In the genomic region with DNA sequence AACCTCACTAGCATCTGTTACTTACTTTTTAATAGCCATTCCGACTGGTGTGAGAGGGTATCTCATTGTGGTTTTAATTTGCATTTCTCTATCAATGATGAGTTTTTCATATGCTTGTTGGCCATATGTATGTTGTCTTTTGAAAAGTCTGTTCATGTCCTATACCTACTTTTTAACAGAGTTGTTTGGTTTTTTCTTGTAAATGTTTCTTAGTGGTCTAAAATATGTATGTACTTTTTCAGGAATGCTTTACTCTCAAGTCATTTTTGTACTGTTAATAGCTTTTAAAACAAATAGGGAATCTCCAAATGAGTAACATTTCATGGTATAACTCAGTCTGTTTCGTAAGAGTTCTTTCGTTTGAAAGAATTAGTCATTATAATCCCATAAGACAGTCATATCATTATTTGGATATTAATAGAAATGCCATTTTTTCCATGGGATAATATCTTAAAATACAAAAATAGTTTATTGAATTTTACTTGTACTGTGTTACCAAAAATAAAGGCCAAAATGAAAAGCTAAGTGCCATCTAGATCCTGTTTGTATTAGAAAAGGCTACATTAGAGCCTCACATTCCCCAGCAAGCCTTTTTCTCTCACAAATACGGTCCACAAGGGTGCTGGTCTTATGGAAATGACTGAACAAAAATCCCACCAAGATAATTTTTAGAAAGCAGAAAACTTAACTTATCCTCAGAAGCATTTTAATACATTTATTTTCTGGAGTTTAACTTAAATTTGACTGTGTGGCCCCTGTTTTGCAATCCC, we compare ENCODE assay signal across 1 cellular context.
TF ChIP-seq lines count a peak whose summit lies in the region.

No MANE protein-coding gene starts in this region.

TF ChIP-seq in GM12878, 131 proteins besides CTCF, POLR2A, EP300 and RAD21 (continued from another document and continues in another):
- TF ChIP-seq, protein P1, sequence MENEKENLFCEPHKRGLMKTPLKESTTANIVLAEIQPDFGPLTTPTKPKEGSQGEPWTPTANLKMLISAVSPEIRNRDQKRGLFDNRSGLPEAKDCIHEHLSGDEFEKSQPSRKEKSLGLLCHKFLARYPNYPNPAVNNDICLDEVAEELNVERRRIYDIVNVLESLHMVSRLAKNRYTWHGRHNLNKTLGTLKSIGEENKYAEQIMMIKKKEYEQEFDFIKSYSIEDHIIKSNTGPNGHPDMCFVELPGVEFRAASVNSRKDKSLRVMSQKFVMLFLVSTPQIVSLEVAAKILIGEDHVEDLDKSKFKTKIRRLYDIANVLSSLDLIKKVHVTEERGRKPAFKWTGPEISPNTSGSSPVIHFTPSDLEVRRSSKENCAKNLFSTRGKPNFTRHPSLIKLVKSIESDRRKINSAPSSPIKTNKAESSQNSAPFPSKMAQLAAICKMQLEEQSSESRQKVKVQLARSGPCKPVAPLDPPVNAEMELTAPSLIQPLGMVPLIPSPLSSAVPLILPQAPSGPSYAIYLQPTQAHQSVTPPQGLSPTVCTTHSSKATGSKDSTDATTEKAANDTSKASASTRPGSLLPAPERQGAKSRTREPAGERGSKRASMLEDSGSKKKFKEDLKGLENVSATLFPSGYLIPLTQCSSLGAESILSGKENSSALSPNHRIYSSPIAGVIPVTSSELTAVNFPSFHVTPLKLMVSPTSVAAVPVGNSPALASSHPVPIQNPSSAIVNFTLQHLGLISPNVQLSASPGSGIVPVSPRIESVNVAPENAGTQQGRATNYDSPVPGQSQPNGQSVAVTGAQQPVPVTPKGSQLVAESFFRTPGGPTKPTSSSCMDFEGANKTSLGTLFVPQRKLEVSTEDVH (IDR thresholded peaks at IDR 0.05; ENCODE audit: low read depth, partially characterized antibody) = no peak
- TF ChIP-seq KDM1A (IDR thresholded peaks at IDR 0.05; ENCODE audit: borderline replicate concordance) (no peak), SREBF2 (IDR thresholded peaks at IDR 0.05; ENCODE audit: low read length) (no peak), SMC3 (IDR thresholded peaks at IDR 0.05; ENCODE audit: borderline replicate concordance, low read length) (no peak), NRF1 (conservative IDR thresholded peaks at IDR 0.05; ENCODE audit: low read depth, low read length) (no peak), EZH2 (IDR thresholded peaks at IDR 0.05; ENCODE audit: borderline replicate concordance, control insufficient read depth, low read depth, low read length) (no peak), BMI1 (IDR thresholded peaks at IDR 0.05; ENCODE audit: borderline replicate concordance) (peak; percentile 91), NFYA (IDR thresholded peaks at IDR 0.05; ENCODE audit: borderline replicate concordance, low read depth, low read length) (no peak), MTA3 (IDR thresholded peaks at IDR 0.05; ENCODE audit: borderline replicate concordance, low read length) (peak; percentile 100), MXI1 (IDR thresholded peaks at IDR 0.05; ENCODE audit: low read depth, low read length) (no peak), HDAC2 (IDR thresholded peaks at IDR 0.05) (no peak), SREBF1 (IDR thresholded peaks at IDR 0.05; ENCODE audit: low read length) (no peak), MYC (IDR thresholded peaks at IDR 0.05; ENCODE audit: insufficient read depth, insufficient read length, insufficient replicate concordance, low read length, severe bottlenecking) (no peak), RAD51 (IDR thresholded peaks at IDR 0.05) (no peak), NR2C2 (IDR thresholded peaks at IDR 0.05; ENCODE audit: borderline replicate concordance, control insufficient read depth, insufficient read length, low read depth) (no peak), NFXL1 (IDR thresholded peaks at IDR 0.05; ENCODE audit: borderline replicate concordance) (no peak), ZBED1 (IDR thresholded peaks at IDR 0.05; ENCODE audit: borderline replicate concordance) (peak; percentile 94), IKZF1 (conservative IDR thresholded peaks at IDR 0.05) (peak; percentile 98), EGR1 (IDR thresholded peaks at IDR 0.05; ENCODE audit: borderline replicate concordance in 1 of 2, low read depth in 2 of 2, low read length in 2 of 2) (no peak), SIX5 (IDR thresholded peaks at IDR 0.05; ENCODE audit: low read depth, low read length, severe bottlenecking) (no peak), IRF4 (IDR thresholded peaks at IDR 0.05; ENCODE audit: low read depth, low read length) (peak; percentile 96), PML (IDR thresholded peaks at IDR 0.05; ENCODE audit: low read length) (peak; percentile 97), FOXK2 (IDR thresholded peaks at IDR 0.05) (no peak), POLR2AphosphoS2 (IDR thresholded peaks at IDR 0.05; ENCODE audit: low read depth, low read length) (no peak), TCF3 (IDR thresholded peaks at IDR 0.05; ENCODE audit: borderline replicate concordance, insufficient read depth, low read depth, low read length) (no peak), ZNF274 (IDR thresholded peaks at IDR 0.05; ENCODE audit: insufficient read depth, insufficient read length) (no peak), BRCA1 (IDR thresholded peaks at IDR 0.05; ENCODE audit: low read depth, low read length) (no peak), LARP7 (IDR thresholded peaks at IDR 0.05) (no peak), SMARCA5 (IDR thresholded peaks at IDR 0.05) (no peak), NBN (IDR thresholded peaks at IDR 0.05) (no peak), TARDBP (IDR thresholded peaks at IDR 0.05; ENCODE audit: borderline replicate concordance) (no peak), POLR2AphosphoS5 (IDR thresholded peaks at IDR 0.05; ENCODE audit: low read length) (no peak), PAX5 (IDR thresholded peaks at IDR 0.05; ENCODE audit: borderline replicate concordance, low read depth, low read length) (0 out of 2 replicates have a peak, but pooled peaks have one; percentile 26), NR2F1 (conservative IDR thresholded peaks at IDR 0.05) (no peak), CEBPB (IDR thresholded peaks at IDR 0.05; ENCODE audit: borderline replicate concordance in 1 of 2, low read depth in 2 of 2, low read length in 2 of 2) (peak in 1 of 2 experiments; percentile 100; a peak in 2 of 4 replicates), ASH2L (IDR thresholded peaks at IDR 0.05; ENCODE audit: borderline replicate concordance, low read depth) (no peak), SPI1 (IDR thresholded peaks at IDR 0.05; ENCODE audit: borderline replicate concordance, insufficient read depth, low read depth, low read length) (no peak)
- TF ChIP-seq, protein P2, sequence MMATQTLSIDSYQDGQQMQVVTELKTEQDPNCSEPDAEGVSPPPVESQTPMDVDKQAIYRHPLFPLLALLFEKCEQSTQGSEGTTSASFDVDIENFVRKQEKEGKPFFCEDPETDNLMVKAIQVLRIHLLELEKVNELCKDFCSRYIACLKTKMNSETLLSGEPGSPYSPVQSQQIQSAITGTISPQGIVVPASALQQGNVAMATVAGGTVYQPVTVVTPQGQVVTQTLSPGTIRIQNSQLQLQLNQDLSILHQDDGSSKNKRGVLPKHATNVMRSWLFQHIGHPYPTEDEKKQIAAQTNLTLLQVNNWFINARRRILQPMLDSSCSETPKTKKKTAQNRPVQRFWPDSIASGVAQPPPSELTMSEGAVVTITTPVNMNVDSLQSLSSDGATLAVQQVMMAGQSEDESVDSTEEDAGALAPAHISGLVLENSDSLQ (IDR thresholded peaks at IDR 0.05) = no peak
- TF ChIP-seq, protein P3, sequence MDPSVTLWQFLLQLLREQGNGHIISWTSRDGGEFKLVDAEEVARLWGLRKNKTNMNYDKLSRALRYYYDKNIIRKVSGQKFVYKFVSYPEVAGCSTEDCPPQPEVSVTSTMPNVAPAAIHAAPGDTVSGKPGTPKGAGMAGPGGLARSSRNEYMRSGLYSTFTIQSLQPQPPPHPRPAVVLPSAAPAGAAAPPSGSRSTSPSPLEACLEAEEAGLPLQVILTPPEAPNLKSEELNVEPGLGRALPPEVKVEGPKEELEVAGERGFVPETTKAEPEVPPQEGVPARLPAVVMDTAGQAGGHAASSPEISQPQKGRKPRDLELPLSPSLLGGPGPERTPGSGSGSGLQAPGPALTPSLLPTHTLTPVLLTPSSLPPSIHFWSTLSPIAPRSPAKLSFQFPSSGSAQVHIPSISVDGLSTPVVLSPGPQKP (IDR thresholded peaks at IDR 0.05; ENCODE audit: low read depth, low read length) = no peak
- TF ChIP-seq, protein P4, sequence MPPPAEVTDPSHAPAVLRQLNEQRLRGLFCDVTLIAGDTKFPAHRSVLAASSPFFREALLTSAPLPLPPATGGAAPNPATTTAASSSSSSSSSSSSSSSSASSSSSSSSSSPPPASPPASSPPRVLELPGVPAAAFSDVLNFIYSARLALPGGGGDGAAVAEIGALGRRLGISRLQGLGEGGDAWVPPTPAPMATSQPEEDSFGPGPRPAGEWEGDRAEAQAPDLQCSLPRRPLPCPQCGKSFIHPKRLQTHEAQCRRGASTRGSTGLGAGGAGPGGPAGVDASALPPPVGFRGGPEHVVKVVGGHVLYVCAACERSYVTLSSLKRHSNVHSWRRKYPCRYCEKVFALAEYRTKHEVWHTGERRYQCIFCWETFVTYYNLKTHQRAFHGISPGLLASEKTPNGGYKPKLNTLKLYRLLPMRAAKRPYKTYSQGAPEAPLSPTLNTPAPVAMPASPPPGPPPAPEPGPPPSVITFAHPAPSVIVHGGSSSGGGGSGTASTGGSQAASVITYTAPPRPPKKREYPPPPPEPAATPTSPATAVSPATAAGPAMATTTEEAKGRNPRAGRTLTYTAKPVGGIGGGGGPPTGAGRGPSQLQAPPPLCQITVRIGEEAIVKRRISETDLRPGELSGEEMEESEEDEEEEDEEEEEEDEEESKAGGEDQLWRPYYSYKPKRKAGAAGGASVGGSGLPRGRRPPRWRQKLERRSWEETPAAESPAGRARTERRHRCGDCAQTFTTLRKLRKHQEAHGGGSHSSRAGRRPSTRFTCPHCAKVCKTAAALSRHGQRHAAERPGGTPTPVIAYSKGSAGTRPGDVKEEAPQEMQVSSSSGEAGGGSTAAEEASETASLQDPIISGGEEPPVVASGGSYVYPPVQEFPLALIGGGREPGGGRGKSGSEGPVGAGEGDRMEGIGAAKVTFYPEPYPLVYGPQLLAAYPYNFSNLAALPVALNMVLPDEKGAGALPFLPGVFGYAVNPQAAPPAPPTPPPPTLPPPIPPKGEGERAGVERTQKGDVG (CRISPR knock-in tag; IDR thresholded peaks at IDR 0.05) = 0 out of 2 replicates have a peak, but pooled peaks have one; percentile 46
- TF ChIP-seq, protein P5, sequence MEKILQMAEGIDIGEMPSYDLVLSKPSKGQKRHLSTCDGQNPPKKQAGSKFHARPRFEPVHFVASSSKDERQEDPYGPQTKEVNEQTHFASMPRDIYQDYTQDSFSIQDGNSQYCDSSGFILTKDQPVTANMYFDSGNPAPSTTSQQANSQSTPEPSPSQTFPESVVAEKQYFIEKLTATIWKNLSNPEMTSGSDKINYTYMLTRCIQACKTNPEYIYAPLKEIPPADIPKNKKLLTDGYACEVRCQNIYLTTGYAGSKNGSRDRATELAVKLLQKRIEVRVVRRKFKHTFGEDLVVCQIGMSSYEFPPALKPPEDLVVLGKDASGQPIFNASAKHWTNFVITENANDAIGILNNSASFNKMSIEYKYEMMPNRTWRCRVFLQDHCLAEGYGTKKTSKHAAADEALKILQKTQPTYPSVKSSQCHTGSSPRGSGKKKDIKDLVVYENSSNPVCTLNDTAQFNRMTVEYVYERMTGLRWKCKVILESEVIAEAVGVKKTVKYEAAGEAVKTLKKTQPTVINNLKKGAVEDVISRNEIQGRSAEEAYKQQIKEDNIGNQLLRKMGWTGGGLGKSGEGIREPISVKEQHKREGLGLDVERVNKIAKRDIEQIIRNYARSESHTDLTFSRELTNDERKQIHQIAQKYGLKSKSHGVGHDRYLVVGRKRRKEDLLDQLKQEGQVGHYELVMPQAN (conservative IDR thresholded peaks at IDR 0.05) = no peak; the same call in 1 of the 2 replicates
- TF ChIP-seq, protein P6, sequence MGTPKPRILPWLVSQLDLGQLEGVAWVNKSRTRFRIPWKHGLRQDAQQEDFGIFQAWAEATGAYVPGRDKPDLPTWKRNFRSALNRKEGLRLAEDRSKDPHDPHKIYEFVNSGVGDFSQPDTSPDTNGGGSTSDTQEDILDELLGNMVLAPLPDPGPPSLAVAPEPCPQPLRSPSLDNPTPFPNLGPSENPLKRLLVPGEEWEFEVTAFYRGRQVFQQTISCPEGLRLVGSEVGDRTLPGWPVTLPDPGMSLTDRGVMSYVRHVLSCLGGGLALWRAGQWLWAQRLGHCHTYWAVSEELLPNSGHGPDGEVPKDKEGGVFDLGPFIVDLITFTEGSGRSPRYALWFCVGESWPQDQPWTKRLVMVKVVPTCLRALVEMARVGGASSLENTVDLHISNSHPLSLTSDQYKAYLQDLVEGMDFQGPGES (IDR thresholded peaks at IDR 0.05) = no peak
- TF ChIP-seq, protein P7, sequence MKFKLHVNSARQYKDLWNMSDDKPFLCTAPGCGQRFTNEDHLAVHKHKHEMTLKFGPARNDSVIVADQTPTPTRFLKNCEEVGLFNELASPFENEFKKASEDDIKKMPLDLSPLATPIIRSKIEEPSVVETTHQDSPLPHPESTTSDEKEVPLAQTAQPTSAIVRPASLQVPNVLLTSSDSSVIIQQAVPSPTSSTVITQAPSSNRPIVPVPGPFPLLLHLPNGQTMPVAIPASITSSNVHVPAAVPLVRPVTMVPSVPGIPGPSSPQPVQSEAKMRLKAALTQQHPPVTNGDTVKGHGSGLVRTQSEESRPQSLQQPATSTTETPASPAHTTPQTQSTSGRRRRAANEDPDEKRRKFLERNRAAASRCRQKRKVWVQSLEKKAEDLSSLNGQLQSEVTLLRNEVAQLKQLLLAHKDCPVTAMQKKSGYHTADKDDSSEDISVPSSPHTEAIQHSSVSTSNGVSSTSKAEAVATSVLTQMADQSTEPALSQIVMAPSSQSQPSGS (IDR thresholded peaks at IDR 0.05; ENCODE audit: low read length) = peak; percentile 100
- TF ChIP-seq, protein P8, sequence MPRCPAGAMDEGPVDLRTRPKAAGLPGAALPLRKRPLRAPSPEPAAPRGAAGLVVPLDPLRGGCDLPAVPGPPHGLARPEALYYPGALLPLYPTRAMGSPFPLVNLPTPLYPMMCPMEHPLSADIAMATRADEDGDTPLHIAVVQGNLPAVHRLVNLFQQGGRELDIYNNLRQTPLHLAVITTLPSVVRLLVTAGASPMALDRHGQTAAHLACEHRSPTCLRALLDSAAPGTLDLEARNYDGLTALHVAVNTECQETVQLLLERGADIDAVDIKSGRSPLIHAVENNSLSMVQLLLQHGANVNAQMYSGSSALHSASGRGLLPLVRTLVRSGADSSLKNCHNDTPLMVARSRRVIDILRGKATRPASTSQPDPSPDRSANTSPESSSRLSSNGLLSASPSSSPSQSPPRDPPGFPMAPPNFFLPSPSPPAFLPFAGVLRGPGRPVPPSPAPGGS (IDR thresholded peaks at IDR 0.05; ENCODE audit: borderline replicate concordance, insufficient read depth, low read depth, low read length, poor library complexity, severe bottlenecking) = peak; percentile 82
- TF ChIP-seq, protein P9, sequence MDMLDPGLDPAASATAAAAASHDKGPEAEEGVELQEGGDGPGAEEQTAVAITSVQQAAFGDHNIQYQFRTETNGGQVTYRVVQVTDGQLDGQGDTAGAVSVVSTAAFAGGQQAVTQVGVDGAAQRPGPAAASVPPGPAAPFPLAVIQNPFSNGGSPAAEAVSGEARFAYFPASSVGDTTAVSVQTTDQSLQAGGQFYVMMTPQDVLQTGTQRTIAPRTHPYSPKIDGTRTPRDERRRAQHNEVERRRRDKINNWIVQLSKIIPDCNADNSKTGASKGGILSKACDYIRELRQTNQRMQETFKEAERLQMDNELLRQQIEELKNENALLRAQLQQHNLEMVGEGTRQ (IDR thresholded peaks at IDR 0.05; ENCODE audit: borderline replicate concordance, low read depth, low read length) = no peak
